ENCODE assay signal across 1 cellular context in the genomic region with DNA sequence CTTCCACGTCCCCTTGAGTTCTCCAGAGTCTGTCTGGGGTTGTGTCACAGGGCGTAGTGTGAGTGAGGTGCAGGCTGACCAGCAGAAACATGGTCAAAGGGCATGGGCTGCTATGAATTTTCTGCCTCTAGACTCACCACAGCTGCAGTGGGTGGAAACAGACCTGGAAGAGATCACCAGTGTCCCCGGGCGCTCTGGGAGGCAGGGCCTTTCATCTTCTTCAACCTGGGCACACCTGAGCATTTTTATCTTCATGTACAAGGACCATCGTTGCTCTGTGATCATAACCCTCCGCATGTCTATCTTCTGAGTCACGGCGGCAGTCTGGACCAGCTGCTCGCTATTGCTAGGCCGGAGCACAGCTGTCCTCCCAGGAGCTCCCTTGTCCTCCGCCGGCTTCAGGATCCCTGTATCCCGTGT.
TF ChIP-seq lines count a peak whose summit lies in the region.

No MANE protein-coding gene starts in this region.

TF ChIP-seq in liver, 16 proteins besides CTCF, POLR2A, EP300 and RAD21:
- TF ChIP-seq, protein P1, sequence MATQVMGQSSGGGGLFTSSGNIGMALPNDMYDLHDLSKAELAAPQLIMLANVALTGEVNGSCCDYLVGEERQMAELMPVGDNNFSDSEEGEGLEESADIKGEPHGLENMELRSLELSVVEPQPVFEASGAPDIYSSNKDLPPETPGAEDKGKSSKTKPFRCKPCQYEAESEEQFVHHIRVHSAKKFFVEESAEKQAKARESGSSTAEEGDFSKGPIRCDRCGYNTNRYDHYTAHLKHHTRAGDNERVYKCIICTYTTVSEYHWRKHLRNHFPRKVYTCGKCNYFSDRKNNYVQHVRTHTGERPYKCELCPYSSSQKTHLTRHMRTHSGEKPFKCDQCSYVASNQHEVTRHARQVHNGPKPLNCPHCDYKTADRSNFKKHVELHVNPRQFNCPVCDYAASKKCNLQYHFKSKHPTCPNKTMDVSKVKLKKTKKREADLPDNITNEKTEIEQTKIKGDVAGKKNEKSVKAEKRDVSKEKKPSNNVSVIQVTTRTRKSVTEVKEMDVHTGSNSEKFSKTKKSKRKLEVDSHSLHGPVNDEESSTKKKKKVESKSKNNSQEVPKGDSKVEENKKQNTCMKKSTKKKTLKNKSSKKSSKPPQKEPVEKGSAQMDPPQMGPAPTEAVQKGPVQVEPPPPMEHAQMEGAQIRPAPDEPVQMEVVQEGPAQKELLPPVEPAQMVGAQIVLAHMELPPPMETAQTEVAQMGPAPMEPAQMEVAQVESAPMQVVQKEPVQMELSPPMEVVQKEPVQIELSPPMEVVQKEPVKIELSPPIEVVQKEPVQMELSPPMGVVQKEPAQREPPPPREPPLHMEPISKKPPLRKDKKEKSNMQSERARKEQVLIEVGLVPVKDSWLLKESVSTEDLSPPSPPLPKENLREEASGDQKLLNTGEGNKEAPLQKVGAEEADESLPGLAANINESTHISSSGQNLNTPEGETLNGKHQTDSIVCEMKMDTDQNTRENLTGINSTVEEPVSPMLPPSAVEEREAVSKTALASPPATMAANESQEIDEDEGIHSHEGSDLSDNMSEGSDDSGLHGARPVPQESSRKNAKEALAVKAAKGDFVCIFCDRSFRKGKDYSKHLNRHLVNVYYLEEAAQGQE (IDR thresholded peaks at IDR 0.05) = no peak
- peak; percentile 45 for TF ChIP-seq SP1 (IDR thresholded peaks at IDR 0.05)
- TF ChIP-seq, protein P2, sequence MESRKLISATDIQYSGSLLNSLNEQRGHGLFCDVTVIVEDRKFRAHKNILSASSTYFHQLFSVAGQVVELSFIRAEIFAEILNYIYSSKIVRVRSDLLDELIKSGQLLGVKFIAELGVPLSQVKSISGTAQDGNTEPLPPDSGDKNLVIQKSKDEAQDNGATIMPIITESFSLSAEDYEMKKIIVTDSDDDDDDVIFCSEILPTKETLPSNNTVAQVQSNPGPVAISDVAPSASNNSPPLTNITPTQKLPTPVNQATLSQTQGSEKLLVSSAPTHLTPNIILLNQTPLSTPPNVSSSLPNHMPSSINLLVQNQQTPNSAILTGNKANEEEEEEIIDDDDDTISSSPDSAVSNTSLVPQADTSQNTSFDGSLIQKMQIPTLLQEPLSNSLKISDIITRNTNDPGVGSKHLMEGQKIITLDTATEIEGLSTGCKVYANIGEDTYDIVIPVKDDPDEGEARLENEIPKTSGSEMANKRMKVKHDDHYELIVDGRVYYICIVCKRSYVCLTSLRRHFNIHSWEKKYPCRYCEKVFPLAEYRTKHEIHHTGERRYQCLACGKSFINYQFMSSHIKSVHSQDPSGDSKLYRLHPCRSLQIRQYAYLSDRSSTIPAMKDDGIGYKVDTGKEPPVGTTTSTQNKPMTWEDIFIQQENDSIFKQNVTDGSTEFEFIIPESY (IDR thresholded peaks at IDR 0.05) = no peak
- peak; percentile 51 to 52 for TF ChIP-seq HNF4A (conservative IDR thresholded peaks at IDR 0.05)
- no peak for TF ChIP-seq TAF1 (conservative IDR thresholded peaks at IDR 0.05)
- TF ChIP-seq, protein P3, sequence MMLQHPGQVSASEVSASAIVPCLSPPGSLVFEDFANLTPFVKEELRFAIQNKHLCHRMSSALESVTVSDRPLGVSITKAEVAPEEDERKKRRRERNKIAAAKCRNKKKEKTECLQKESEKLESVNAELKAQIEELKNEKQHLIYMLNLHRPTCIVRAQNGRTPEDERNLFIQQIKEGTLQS (IDR thresholded peaks at IDR 0.05) = no peak
- no peak for TF ChIP-seq FOXA2 (IDR thresholded peaks at IDR 0.05)
- TF ChIP-seq RXRA (IDR thresholded peaks at IDR 0.05) = peak; percentile 19 to 43
- TF ChIP-seq EGR1 (IDR thresholded peaks at IDR 0.05; ENCODE audit: low read depth in 2 of 2) = no peak
- no peak for TF ChIP-seq NR2F2 (IDR thresholded peaks at IDR 0.05)
